8 cellular contexts compared by ENCODE assay signal in the genomic region with DNA sequence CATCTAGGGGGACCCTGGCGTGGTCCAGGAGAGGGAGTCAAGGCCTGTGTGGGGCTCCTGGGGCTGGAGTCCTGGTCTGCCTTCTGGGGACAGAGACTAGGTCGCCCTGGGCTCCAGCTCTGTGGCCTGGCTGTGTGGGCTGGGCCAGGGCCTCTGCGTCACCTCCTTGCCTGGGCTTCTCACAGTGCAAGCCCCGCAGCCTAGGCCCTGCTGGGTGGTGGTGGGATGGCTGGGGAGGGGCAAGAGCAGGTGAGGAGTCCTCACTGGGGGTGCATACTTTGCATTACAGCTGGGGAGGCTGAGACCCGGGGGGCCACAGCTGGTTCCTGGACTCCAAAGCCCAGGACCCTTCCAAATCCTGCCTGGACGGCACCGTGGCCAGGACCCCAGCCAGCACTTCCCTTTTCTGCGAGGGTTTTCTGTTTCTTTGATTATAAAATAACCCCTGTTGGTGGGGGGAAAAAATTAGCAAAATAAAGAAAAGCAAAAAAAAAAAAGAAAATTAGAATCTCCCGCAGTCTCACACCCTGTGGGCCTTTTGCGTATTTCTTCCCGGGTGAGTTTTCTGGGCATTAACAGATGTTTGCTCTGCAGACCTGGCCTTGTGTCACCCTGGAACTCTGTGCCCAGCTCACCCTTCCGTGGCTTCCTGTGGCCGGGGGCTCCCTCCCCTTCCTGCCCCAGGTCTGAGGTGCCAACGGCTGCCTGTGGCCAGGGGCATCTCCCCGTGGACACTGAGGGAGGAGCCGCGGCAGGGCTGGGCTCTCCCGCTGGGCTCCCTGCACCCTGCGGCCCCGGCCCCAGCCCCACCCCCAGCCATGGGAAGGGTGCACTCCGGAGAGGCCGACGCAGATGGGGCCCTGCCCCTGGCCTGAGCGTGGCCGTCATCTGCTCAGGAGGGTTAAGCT. TPM values are rescaled to one million over a fixed set of nuclear protein-coding genes. Genes with fewer than 3 reads are reported as not detected.
DNase-seq lines count a peak whose midpoint lies in the region; ATAC-seq, FAIRE-seq and TF ChIP-seq lines count a peak whose summit lies in the region.

No MANE protein-coding gene starts in this region.

- peak overlapping the region; percentile 86 for H3K9ac ChIP-seq in BLaER1
- no peak overlapping the region for H3K9ac ChIP-seq in kidney (ENCODE audit: low read length in 2 of 2)

- DNase-seq in SK-N-DZ (ENCODE audit: low spot score) (peak; percentile 38), kidney (peak; percentile 92), G401 (ENCODE audit: low spot score) (no peak), NCI-H1092 treated with DMSO at 0.1 percent for 48 hours (lab: John Stamatoyannopoulos, UW) (no peak), AG08396 (ENCODE audit: low spot score) (no peak)

- H3K27ac ChIP-seq in BLaER1, result peak overlapping the region; percentile 97
- H3K27ac ChIP-seq in kidney (ENCODE audit: low read depth in 2 of 2, low read length in 2 of 2), result peak overlapping the region; percentile 72 to 90
- peak overlapping the region; percentile 25 for H3K27ac ChIP-seq in thymus (ENCODE audit: low read depth)

- ATAC-seq in HG02642 (IDR thresholded peaks at IDR 0.05; ENCODE audit: poor library complexity, unreplicated experiment), result peak; percentile 7

- H3K36me3 ChIP-seq in BLaER1 (no peaks in the 10 kb centered on the region), kidney (ENCODE audit: control insufficient read depth in 1 of 2, insufficient read depth in 2 of 2, low read length in 2 of 2) (no peaks in the 10 kb centered on the region), thymus (ENCODE audit: control insufficient read depth, insufficient read depth) (no peaks in the 10 kb centered on the region)

- H3K27me3 ChIP-seq in BLaER1 (no peaks in the 10 kb centered on the region), thymus (ENCODE audit: control insufficient read depth, insufficient read depth) (no peaks in the 10 kb centered on the region)

- H3K4me3 ChIP-seq in BLaER1 (peak overlapping the region; percentile 59), kidney (ENCODE audit: low read length in 2 of 2) (no peak overlapping the region), thymus (ENCODE audit: low read length) (no peak overlapping the region)

- H3K4me1 ChIP-seq in BLaER1 (peaks cover 94% of the 10 kb centered on the region), kidney (ENCODE audit: control insufficient read depth in 1 of 2, insufficient read depth in 1 of 2, low read depth in 1 of 2, low read length in 2 of 2) (peaks cover 14 to 44% of the 10 kb centered on the region in 2 donors), thymus (ENCODE audit: control insufficient read depth, insufficient read depth, low read length) (peaks cover 12% of the 10 kb centered on the region)

- H4K20me1 ChIP-seq in BLaER1, result peaks cover 12% of the 10 kb centered on the region; the same call in 1 of the 2 replicates

- FAIRE-seq in kidney (lab: Jason Lieb, UNC), result no peak

- in situ Hi-C loops in G401 (cut with HindIII; ENCODE audit: low sequenced_read_pairs), result no loop called here

- WGBS in thymus, result 31% methylated on average over 25 of the region's 25 CpGs

- peak overlapping the region; percentile 99 for H3K4me2 ChIP-seq in BLaER1

- no peak for TF ChIP-seq CTCF in kidney (IDR thresholded peaks at IDR 0.05; ENCODE audit: borderline replicate concordance, extremely low read depth, insufficient read depth)

- H3K9me3 ChIP-seq in BLaER1, result no peaks in the 10 kb centered on the region
- H3K9me3 ChIP-seq in kidney (ENCODE audit: control insufficient read depth in 1 of 2, low read length in 2 of 2), result no peaks in the 10 kb centered on the region
- H3K9me3 ChIP-seq in thymus (ENCODE audit: control insufficient read depth), result no peaks in the 10 kb centered on the region

- intact Hi-C loops in kidney (cut with DNase I), result no loop called here

RNA-seq across cellular contexts. Expression of a gene that starts 23.7 kb away (rescaled TPM):
- polyA plus RNA-seq in SK-N-DZ (2014; cell fraction: cytosol; rRNA removed), result 12.2 and 18.0 TPM in 2 replicates
- polyA plus RNA-seq in SK-N-DZ (2014; cell fraction: nucleus; rRNA removed), result 20.1 and 20.9 TPM in 2 replicates
- total RNA-seq in kidney, result 24.3 TPM
- polyA plus RNA-seq in kidney (ENCODE audit: insufficient read depth, low read depth, low replicate concordance) (12.9 TPM), thymus (9.8 TPM)
- total RNA-seq in G401 (2014; rRNA removed; shearing (Covaris generic)), result 24.5 and 27.6 TPM in 2 replicates

Comparison
In these comparisons a context has a peak if more than half of its experiments do, and no peak if none do; other contexts are left out.
1. H3K27ac ChIP-seq: peak in every context shown above with its lines; median percentile 97 in BLaER1; 81 in kidney; 25 in thymus.
2. DNase-seq: peak in SK-N-DZ (single experiment) and kidney (single experiment); none in G401 (single experiment), NCI-H1092 treated with DMSO at 0.1 percent for 48 hours (single experiment) and AG08396 (single experiment).